ENCODE assay signal across 16 cellular contexts in the genomic region with DNA sequence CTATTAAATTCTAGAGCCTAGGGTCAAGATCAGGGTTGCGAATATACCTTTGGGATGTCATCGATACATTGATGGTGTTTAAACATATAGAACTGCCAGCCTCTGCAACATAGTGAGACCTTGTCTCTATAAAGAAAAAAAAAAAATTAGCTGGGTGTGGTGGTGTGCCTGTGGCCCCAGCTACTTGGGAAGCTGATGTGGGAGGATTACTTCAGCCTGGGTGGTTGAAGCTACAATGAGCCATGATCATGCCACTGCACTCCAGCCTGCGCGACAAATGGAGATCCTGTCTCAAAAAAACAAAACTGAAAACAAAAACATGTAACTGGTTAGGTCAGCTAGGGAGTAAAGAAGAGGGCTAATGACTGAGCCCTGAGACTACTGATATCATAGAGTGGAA.
"Had no signal": no experiment of that assay in that cellular context is flagged by ENCODE, and none has a peak within 500 bp of the region (broad histone marks: within the 10 kb centered on the region; RNA-seq: fewer than 3 reads in every experiment).

No MANE protein-coding gene starts in this region.

- H3K4me1 ChIP-seq: ascending aorta, breast epithelium, gastrocnemius medialis, sigmoid colon had no signal

- H3K36me3 ChIP-seq: ascending aorta, breast epithelium, gastrocnemius medialis, heart left ventricle, pancreas, sigmoid colon had no signal

- H3K27me3 ChIP-seq: ascending aorta, breast epithelium, gastrocnemius medialis, heart left ventricle, pancreas, sigmoid colon had no signal

- H3K27ac ChIP-seq: ascending aorta, breast epithelium, gastrocnemius medialis, heart left ventricle, pancreas, sigmoid colon had no signal

- FAIRE-seq: pancreas had no signal

- ATAC-seq: activated CD4-positive, CD25-positive, alpha-beta regulatory T cell treated with anti-CD3 and anti-CD28 coated beads, Interleukin-2, amount 50 U/mL, for 24 hours; activated naive CD8-positive, alpha-beta T cell treated with anti-CD3 and anti-CD28 coated beads, Interleukin-2, amount 50 U/mL, for 24 hours; gastrocnemius medialis; heart left ventricle; left colon; pancreas had no signal

- H3K4me3 ChIP-seq: ascending aorta, breast epithelium, gastrocnemius medialis, heart left ventricle, pancreas, sigmoid colon had no signal

- DNase-seq: activated CD4-positive, alpha-beta T cell treated with anti-CD3 and anti-CD28 coated beads, Interleukin-2, amount 50 U/mL, for 1 hour; activated CD8-positive, alpha-beta memory T cell treated with anti-CD3 and anti-CD28 coated beads for 24 hours; activated naive CD4-positive, alpha-beta T cell treated with Interleukin-2 at 50 U/mL for 16 hours; activated naive CD8-positive, alpha-beta T cell treated with anti-CD3 and anti-CD28 coated beads, Interleukin-2, amount 50 U/mL, for 24 hours; cerebellar nuclear complex; dermis blood vessel endothelial cell; gastrocnemius medialis; heart left ventricle; left colon; midbrain; pancreas; sigmoid colon; stimulated activated CD4-positive, alpha-beta T cell treated with anti-CD3 and anti-CD28 coated beads, Interleukin-1b, Interleukin-23, amount 100 ng/mL, for 48 hours had no signal

- H3K9me3 ChIP-seq: ascending aorta, breast epithelium, gastrocnemius medialis, heart left ventricle, pancreas, sigmoid colon had no signal
